12 cellular contexts compared by ENCODE assay signal in the genomic region with DNA sequence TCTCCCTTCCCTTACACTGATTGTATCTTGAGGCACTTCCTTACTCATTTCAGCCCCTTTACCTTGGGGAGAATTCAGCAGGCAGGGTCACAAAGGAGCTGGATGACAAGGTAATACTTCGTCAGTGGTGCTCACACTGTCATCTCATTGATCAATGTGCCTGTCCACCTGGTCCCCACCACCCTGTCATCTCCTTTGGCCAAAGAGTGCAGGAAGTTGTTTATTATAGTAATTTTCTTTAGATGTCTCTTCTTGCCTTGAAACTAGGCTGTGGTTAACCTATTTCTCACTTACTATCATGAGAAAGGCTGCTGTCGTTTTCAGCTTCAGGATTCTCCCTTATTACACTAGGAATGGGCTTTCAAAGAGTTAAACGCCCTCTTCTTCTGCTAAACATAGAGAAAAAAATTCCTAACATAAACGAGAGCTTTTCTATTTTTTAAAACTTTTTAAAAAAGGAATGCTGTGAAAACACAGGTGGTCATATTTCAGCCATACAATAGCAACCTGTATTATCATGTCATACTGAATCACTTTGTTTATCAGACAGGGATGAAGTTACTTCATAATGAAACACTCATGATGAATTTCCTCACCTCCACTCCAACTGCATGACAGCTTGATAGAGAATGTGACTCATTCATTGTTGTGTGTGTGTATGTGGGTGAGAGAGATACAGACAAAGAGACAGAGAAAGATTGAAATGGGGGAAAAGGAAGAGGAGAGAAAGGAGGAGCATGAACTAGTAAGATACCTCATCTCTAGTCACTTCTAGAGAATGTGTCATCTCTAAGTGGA.
DNase-seq lines count a peak whose midpoint lies in the region; ATAC-seq, FAIRE-seq and TF ChIP-seq lines count a peak whose summit lies in the region.
"Had no signal": no experiment of that assay in that cellular context is flagged by ENCODE, and none has a peak within 500 bp of the region (broad histone marks: within the 10 kb centered on the region; RNA-seq: fewer than 3 reads in every experiment).

No MANE protein-coding gene starts in this region.

- TF ChIP-seq EP300 in A549 (IDR thresholded peaks at IDR 0.05) = no peak

- H3K4me3 ChIP-seq in A549 (no peak overlapping the region), foreskin fibroblast (ENCODE audit: low read depth in 1 of 2, low read length in 2 of 2) (no peak overlapping the region)
- H3K4me3 ChIP-seq: esophagus muscularis mucosa, mucosa of descending colon, upper lobe of left lung had no signal

- CTCF ChIA-PET in A549 (lab: Yijun Ruan, JAX) = interaction anchor here (1.3 to 2.7 kb wide), 2 partner anchors 25 to 277 kb away, joined by 4 to 10 read pairs; no protein-coding TSS in a partner anchor

- peak overlapping the region; percentile 49 for H3K4me2 ChIP-seq in A549

- TF ChIP-seq CTCF in A549 (IDR thresholded peaks at IDR 0.05) = no peak
- TF ChIP-seq CTCF in foreskin fibroblast (IDR thresholded peaks at IDR 0.05; ENCODE audit: low read depth, low read length) = no peak

- DNase-seq in A549 (ENCODE audit: low read depth in 1 of 2, low spot score in 1 of 2) (peak; percentile 31 to 73), GM03348 (ENCODE audit: low spot score) (peak; percentile 17), SW480 (ENCODE audit: low spot score) (peak; percentile 28), foreskin fibroblast (peak; percentile 29 to 72), DMS79 (lab: John Stamatoyannopoulos, UW) (no peak)
- DNase-seq in stimulated activated naive CD4-positive, alpha-beta T cell treated with Interleukin-2 at 50 U/mL for 16 hours (lab: John Stamatoyannopoulos, UW) = no peak
- DNase-seq: mucosa of descending colon, NCI-H1417, upper lobe of left lung had no signal

- FAIRE-seq in A549 (lab: Jason Lieb, UNC) = no peak

- peaks cover 31% of the 10 kb centered on the region for H3K4me1 ChIP-seq in A549
- H3K4me1 ChIP-seq: esophagus muscularis mucosa, upper lobe of left lung had no signal

- 51% methylated on average over 4 of the region's 4 CpGs for WGBS in A549 (ENCODE audit: missing lambda C conversion rate)

- peak; percentile 84 to 90 for ATAC-seq in A549
- ATAC-seq in GM21423 (IDR thresholded peaks at IDR 0.05; ENCODE audit: unreplicated experiment) = no peak
- no peak for ATAC-seq in HG02970 (IDR thresholded peaks at IDR 0.05; ENCODE audit: low FRiP score, unreplicated experiment)
- ATAC-seq: mucosa of descending colon had no signal

- H3K9me3 ChIP-seq in A549 = no peaks in the 10 kb centered on the region
- H3K9me3 ChIP-seq: esophagus muscularis mucosa, mucosa of descending colon, upper lobe of left lung had no signal

- POLR2A ChIA-PET in A549 (lab: Yijun Ruan, JAX) = interaction anchor here (0.6 to 0.8 kb wide), 2 partner anchors 41 to 51 kb away, joined by 3 read pairs; no protein-coding TSS in a partner anchor

- TF ChIP-seq RAD21 in A549 (conservative IDR thresholded peaks at IDR 0.05 in 1 of 2, IDR thresholded peaks at IDR 0.05 in 1 of 2) = 0 out of 5 replicates have a peak, but pooled peaks of 1 of the 2 experiments have one; percentile 28

- TF ChIP-seq POLR2A in A549 (IDR thresholded peaks at IDR 0.05; ENCODE audit: low read length) = no peak

- peak overlapping the region; percentile 41 to 65; a peak in 5 of 6 replicates for H3K27ac ChIP-seq in A549
- H3K27ac ChIP-seq: esophagus muscularis mucosa, upper lobe of left lung had no signal

TF ChIP-seq in A549, 52 proteins besides CTCF, POLR2A, EP300 and RAD21 (continues in another document):
- no peak for TF ChIP-seq EHF (CRISPR knock-in tag; IDR thresholded peaks at IDR 0.05)
- TF ChIP-seq, protein P1, sequence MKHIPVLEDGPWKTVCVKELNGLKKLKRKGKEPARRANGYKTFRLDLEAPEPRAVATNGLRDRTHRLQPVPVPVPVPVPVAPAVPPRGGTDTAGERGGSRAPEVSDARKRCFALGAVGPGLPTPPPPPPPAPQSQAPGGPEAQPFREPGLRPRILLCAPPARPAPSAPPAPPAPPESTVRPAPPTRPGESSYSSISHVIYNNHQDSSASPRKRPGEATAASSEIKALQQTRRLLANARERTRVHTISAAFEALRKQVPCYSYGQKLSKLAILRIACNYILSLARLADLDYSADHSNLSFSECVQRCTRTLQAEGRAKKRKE (CRISPR knock-in tag; IDR thresholded peaks at IDR 0.05; ENCODE audit: low read depth) = no peak
- TF ChIP-seq JUNB (IDR thresholded peaks at IDR 0.05) = peak; percentile 85
- TF ChIP-seq HOXA7 (CRISPR knock-in tag; IDR thresholded peaks at IDR 0.05) = no peak
- TF ChIP-seq, protein P2, sequence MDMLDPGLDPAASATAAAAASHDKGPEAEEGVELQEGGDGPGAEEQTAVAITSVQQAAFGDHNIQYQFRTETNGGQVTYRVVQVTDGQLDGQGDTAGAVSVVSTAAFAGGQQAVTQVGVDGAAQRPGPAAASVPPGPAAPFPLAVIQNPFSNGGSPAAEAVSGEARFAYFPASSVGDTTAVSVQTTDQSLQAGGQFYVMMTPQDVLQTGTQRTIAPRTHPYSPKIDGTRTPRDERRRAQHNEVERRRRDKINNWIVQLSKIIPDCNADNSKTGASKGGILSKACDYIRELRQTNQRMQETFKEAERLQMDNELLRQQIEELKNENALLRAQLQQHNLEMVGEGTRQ (IDR thresholded peaks at IDR 0.05) = no peak
- TF ChIP-seq CBX2 (IDR thresholded peaks at IDR 0.05; ENCODE audit: borderline replicate concordance, low read depth) = no peak
- TF ChIP-seq NR3C1 (IDR thresholded peaks at IDR 0.05) = no peak
- TF ChIP-seq, protein P3, sequence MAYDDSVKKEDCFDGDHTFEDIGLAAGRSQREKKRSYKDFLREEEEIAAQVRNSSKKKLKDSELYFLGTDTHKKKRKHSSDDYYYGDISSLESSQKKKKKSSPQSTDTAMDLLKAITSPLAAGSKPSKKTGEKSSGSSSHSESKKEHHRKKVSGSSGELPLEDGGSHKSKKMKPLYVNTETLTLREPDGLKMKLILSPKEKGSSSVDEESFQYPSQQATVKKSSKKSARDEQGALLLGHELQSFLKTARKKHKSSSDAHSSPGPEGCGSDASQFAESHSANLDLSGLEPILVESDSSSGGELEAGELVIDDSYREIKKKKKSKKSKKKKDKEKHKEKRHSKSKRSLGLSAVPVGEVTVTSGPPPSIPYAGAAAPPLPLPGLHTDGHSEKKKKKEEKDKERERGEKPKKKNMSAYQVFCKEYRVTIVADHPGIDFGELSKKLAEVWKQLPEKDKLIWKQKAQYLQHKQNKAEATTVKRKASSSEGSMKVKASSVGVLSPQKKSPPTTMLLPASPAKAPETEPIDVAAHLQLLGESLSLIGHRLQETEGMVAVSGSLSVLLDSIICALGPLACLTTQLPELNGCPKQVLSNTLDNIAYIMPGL (CRISPR knock-in tag; IDR thresholded peaks at IDR 0.05; ENCODE audit: borderline replicate concordance) = no peak
- TF ChIP-seq ESRRA (IDR thresholded peaks at IDR 0.05; ENCODE audit: borderline replicate concordance, low read length) = no peak
- no peak for TF ChIP-seq ZFP36 (IDR thresholded peaks at IDR 0.05; ENCODE audit: borderline replicate concordance, partially characterized antibody)
- TF ChIP-seq NFE2L2 (conservative IDR thresholded peaks at IDR 0.05; ENCODE audit: low read length) = no peak
- peak; percentile 20 to 29; a peak in 1 of 5 replicates for TF ChIP-seq JUN (IDR thresholded peaks at IDR 0.05)
- TF ChIP-seq, protein P4, sequence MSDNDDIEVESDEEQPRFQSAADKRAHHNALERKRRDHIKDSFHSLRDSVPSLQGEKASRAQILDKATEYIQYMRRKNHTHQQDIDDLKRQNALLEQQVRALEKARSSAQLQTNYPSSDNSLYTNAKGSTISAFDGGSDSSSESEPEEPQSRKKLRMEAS (IDR thresholded peaks at IDR 0.05) = no peak
- TF ChIP-seq RNF2 (IDR thresholded peaks at IDR 0.05; ENCODE audit: borderline replicate concordance, low read depth) = no peak
- TF ChIP-seq, protein P5, sequence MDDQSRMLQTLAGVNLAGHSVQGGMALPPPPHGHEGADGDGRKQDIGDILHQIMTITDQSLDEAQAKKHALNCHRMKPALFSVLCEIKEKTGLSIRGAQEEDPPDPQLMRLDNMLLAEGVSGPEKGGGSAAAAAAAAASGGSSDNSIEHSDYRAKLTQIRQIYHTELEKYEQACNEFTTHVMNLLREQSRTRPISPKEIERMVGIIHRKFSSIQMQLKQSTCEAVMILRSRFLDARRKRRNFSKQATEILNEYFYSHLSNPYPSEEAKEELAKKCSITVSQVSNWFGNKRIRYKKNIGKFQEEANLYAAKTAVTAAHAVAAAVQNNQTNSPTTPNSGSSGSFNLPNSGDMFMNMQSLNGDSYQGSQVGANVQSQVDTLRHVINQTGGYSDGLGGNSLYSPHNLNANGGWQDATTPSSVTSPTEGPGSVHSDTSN (IDR thresholded peaks at IDR 0.05) = no peak
- no peak for TF ChIP-seq BHLHE40 (IDR thresholded peaks at IDR 0.05; ENCODE audit: low read depth, low read length)
- TF ChIP-seq SMC3 (IDR thresholded peaks at IDR 0.05) = no peak; the same call in 2 of the 3 replicates
- TF ChIP-seq, protein P6, sequence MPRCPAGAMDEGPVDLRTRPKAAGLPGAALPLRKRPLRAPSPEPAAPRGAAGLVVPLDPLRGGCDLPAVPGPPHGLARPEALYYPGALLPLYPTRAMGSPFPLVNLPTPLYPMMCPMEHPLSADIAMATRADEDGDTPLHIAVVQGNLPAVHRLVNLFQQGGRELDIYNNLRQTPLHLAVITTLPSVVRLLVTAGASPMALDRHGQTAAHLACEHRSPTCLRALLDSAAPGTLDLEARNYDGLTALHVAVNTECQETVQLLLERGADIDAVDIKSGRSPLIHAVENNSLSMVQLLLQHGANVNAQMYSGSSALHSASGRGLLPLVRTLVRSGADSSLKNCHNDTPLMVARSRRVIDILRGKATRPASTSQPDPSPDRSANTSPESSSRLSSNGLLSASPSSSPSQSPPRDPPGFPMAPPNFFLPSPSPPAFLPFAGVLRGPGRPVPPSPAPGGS (IDR thresholded peaks at IDR 0.05) = no peak
- TF ChIP-seq, protein P7, sequence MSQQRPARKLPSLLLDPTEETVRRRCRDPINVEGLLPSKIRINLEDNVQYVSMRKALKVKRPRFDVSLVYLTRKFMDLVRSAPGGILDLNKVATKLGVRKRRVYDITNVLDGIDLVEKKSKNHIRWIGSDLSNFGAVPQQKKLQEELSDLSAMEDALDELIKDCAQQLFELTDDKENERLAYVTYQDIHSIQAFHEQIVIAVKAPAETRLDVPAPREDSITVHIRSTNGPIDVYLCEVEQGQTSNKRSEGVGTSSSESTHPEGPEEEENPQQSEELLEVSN (IDR thresholded peaks at IDR 0.05; ENCODE audit: borderline replicate concordance, low read depth) = no peak
- TF ChIP-seq HDAC2 (IDR thresholded peaks at IDR 0.05) = no peak
- peak; percentile 77 for TF ChIP-seq FOSL2 (IDR thresholded peaks at IDR 0.05)
- TF ChIP-seq FOSL2 (CRISPR knock-in tag; IDR thresholded peaks at IDR 0.05) = peak; percentile 94
- TF ChIP-seq CHD2 (IDR thresholded peaks at IDR 0.05; ENCODE audit: low read length, partially characterized antibody) = no peak
- no peak for TF ChIP-seq RFX5 (IDR thresholded peaks at IDR 0.05)
- TF ChIP-seq GATA3 (IDR thresholded peaks at IDR 0.05; ENCODE audit: borderline replicate concordance) = peak; percentile 73; the same call in 1 of the 2 replicates
- TF ChIP-seq POLR2AphosphoS2 (conservative IDR thresholded peaks at IDR 0.05; ENCODE audit: low read length) = no peak

Comparison
In these comparisons a context has a peak if more than half of its experiments do, and no peak if none do; other contexts are left out.
1. ATAC-seq: peak in A549 (2 of 2); none in GM21423 (single experiment) and HG02970 (single experiment).
2. DNase-seq: peak in A549 (2 of 2), GM03348 (single experiment), SW480 (single experiment) and foreskin fibroblast (2 of 2); none in DMS79 (single experiment) and stimulated activated naive CD4-positive, alpha-beta T cell treated with Interleukin-2 at 50 U/mL for 16 hours (single experiment).